Comparison of ENCODE assay signal across 5 cellular contexts in genomic region chr1:39527190-39527579, GRCh38. TPM values are rescaled to one million over a fixed set of nuclear protein-coding genes. Genes with fewer than 3 reads are reported as not detected.
"Had no signal": no experiment of that assay in that cellular context is flagged by ENCODE, and none has a peak within 500 bp of the region (broad histone marks: within the 10 kb centered on the region; RNA-seq: fewer than 3 reads in every experiment).

No MANE protein-coding gene starts in this region.

RNA-seq across cellular contexts. Expression of gene BMP8A, which starts 35.7 kb away (rescaled TPM):
- total RNA-seq: activated CD4-positive, alpha-beta memory T cell treated with anti-CD3 and anti-CD28 coated beads, Interleukin-2, amount 10 ng/mL, durations not matched to agents 7 days and 5 days; activated CD4-positive, alpha-beta T cell treated with anti-CD3 and anti-CD28 coated beads, Interleukin-2, amount 10 ng/mL, durations not matched to agents 7 days and 5 days; left ventricle myocardium superior; mesothelial cell of epicardium; naive thymus-derived CD8-positive, alpha-beta T cell had no signal
